In genomic region chr10:113080621-113081229, GRCh38 we compare ENCODE assay signal across 1 cellular context.
TF ChIP-seq lines count a peak whose summit lies in the region.

No MANE protein-coding gene starts in this region.

TF ChIP-seq in GM23338, 12 proteins besides CTCF, POLR2A, EP300 and RAD21:
- TF ChIP-seq ZNF331 (CRISPR knock-in tag; IDR thresholded peaks at IDR 0.05; ENCODE audit: low read depth) (no peak), EZH2phosphoT487 (IDR thresholded peaks at IDR 0.05; ENCODE audit: unreplicated experiment) (no peak), NANOG (IDR thresholded peaks at IDR 0.05; ENCODE audit: borderline replicate concordance) (no peak), STAT1 (IDR thresholded peaks at IDR 0.05; ENCODE audit: unreplicated experiment) (no peak)
